15 cellular contexts compared by ENCODE assay signal in genomic region chr1:21263653-21264225, GRCh38. TPM values are rescaled to one million over a fixed set of nuclear protein-coding genes. Genes with fewer than 3 reads are reported as not detected.
DNase-seq lines count a peak whose midpoint lies in the region; ATAC-seq and TF ChIP-seq lines count a peak whose summit lies in the region.
"Had no signal": no experiment of that assay in that cellular context is flagged by ENCODE, and none has a peak within 500 bp of the region (broad histone marks: within the 10 kb centered on the region; RNA-seq: fewer than 3 reads in every experiment).

No MANE protein-coding gene starts in this region.

- no peaks in the 10 kb centered on the region for H3K9me3 ChIP-seq in breast epithelium
- no peaks in the 10 kb centered on the region for H3K9me3 ChIP-seq in mucosa of stomach (ENCODE audit: control insufficient read depth, low read length)
- no peaks in the 10 kb centered on the region for H3K9me3 ChIP-seq in tibial nerve
- H3K9me3 ChIP-seq: mucosa of descending colon, SJCRH30 had no signal

- WGBS in tibial nerve, 2 donors, result 88 to 91% methylated on average over 11 of the region's 11 CpGs

- no peaks in the 10 kb centered on the region for H3K27me3 Mint-ChIP-seq in MCF 10A (ENCODE audit: insufficient read depth, unreplicated experiment)
- H3K27me3 Mint-ChIP-seq: progenitor cell of endocrine pancreas had no signal

- peaks cover 16% of the 10 kb centered on the region for H3K36me3 Mint-ChIP-seq in MCF 10A (ENCODE audit: insufficient read depth, unreplicated experiment)
- H3K36me3 Mint-ChIP-seq in stimulated activated effector memory CD8-positive, alpha-beta T cell treated with anti-CD3 and anti-CD28 coated beads, Interleukin-12 subunit alpha, Interleukin-12 subunit beta, amount 100 ng/mL, for 72 hours, result peaks cover 68% of the 10 kb centered on the region

- in situ Hi-C loops in brain microvascular endothelial cell (cut with HindIII; ENCODE audit: low pct_ligation_motif_present, low sequenced_read_pairs), result loop anchor here (5.0 kb wide), 1 partner anchor 74 kb away; no protein-coding TSS in a partner anchor

- H3K27ac ChIP-seq in breast epithelium (peak overlapping the region; percentile 50 to 86), brain microvascular endothelial cell (peak overlapping the region; percentile 97), tibial nerve (peak overlapping the region; percentile 62 to 96 (median 84))

- no peak for TF ChIP-seq CTCF in breast epithelium (IDR thresholded peaks at IDR 0.05)
- no peak for TF ChIP-seq CTCF in MCF 10A (IDR thresholded peaks at IDR 0.05; ENCODE audit: unreplicated experiment)
- TF ChIP-seq CTCF in brain microvascular endothelial cell (IDR thresholded peaks at IDR 0.05; ENCODE audit: low read depth, low read length, missing control alignments), result no peak
- no peak for TF ChIP-seq CTCF in tibial nerve (IDR thresholded peaks at IDR 0.05)

- ATAC-seq in HG03378 (IDR thresholded peaks at IDR 0.05; ENCODE audit: unreplicated experiment) (no peak), GM21367 (IDR thresholded peaks at IDR 0.05; ENCODE audit: unreplicated experiment) (no peak)
- no peak for ATAC-seq in stimulated activated effector memory CD8-positive, alpha-beta T cell treated with anti-CD3 and anti-CD28 coated beads, Interleukin-12 subunit alpha, Interleukin-12 subunit beta, amount 100 ng/mL, for 72 hours

- no peak for TF ChIP-seq EP300 in tibial nerve (IDR thresholded peaks at IDR 0.05)

- no TSS peak for BruUV-seq in MCF 10A (replicated peaks; lab: Mats Ljungman, UMichigan)

- intact Hi-C loops in breast epithelium (cut with DNase I; ENCODE audit: low total_unique reads) (no loop called here), MCF 10A (cut with micrococcal nuclease) (no loop called here)

- H3K36me3 ChIP-seq in breast epithelium, result no peaks in the 10 kb centered on the region
- peaks cover 29% of the 10 kb centered on the region for H3K36me3 ChIP-seq in brain microvascular endothelial cell (replicated peaks)
- peaks cover 3% of the 10 kb centered on the region for H3K36me3 ChIP-seq in mucosa of stomach (ENCODE audit: control insufficient read depth, insufficient read depth, low read length)
- peaks cover 0 to 44% (median 5%) of the 10 kb centered on the region in 3 donors for H3K36me3 ChIP-seq in tibial nerve

- H3K27me3 ChIP-seq in breast epithelium (no peaks in the 10 kb centered on the region), brain microvascular endothelial cell (replicated peaks) (no peaks in the 10 kb centered on the region), mucosa of stomach (ENCODE audit: control insufficient read depth, insufficient read depth, low read length) (no peaks in the 10 kb centered on the region), tibial nerve (no peaks in the 10 kb centered on the region)
- H3K27me3 ChIP-seq: SJCRH30 had no signal

- no peaks in the 10 kb centered on the region for H3K9me3 Mint-ChIP-seq in MCF 10A (ENCODE audit: unreplicated experiment)
- H3K9me3 Mint-ChIP-seq in stimulated activated effector memory CD8-positive, alpha-beta T cell treated with anti-CD3 and anti-CD28 coated beads, Interleukin-12 subunit alpha, Interleukin-12 subunit beta, amount 100 ng/mL, for 72 hours, result no peaks in the 10 kb centered on the region

- H3K4me1 ChIP-seq in breast epithelium (peaks cover 21 to 26% of the 10 kb centered on the region in 2 donors), mucosa of stomach (ENCODE audit: control insufficient read depth, insufficient read depth, low read length) (peaks cover 25% of the 10 kb centered on the region), tibial nerve (peaks cover 0 to 89% (median 41%) of the 10 kb centered on the region in 4 donors)

- no peak for DNase-seq in breast epithelium (ENCODE audit: low spot score in 2 of 2)
- no peak for DNase-seq in MCF 10A (ENCODE audit: unreplicated experiment)
- DNase-seq in brain microvascular endothelial cell, result no peak
- DNase-seq in tibial nerve (ENCODE audit: low spot score in 2 of 2), result no peak
- DNase-seq in stimulated activated effector memory CD8-positive, alpha-beta T cell treated with anti-CD3 and anti-CD28 coated beads, Interleukin-12 subunit alpha, Interleukin-12 subunit beta, amount 100 ng/mL, for 72 hours (ENCODE audit: low spot score in 2 of 2), result no peak
- DNase-seq: activated CD4-positive, alpha-beta T cell treated with anti-CD3 and anti-CD28 coated beads, Interleukin-2, amount 50 U/mL, for 1 hour; Calu3; mucosa of descending colon; NCI-H2107; NK-92 treated with Interleukin-12 subunit alpha and Interleukin-12 subunit beta, amount 100 ng/mL, for 24 hours; SJCRH30 had no signal

- peak overlapping the region; percentile 3 for H3K9ac ChIP-seq in mucosa of stomach (ENCODE audit: low read length)

- no peak overlapping the region for H3K4me3 Mint-ChIP-seq in MCF 10A (ENCODE audit: unreplicated experiment)
- no peak overlapping the region for H3K4me3 Mint-ChIP-seq in stimulated activated effector memory CD8-positive, alpha-beta T cell treated with anti-CD3 and anti-CD28 coated beads, Interleukin-12 subunit alpha, Interleukin-12 subunit beta, amount 100 ng/mL, for 72 hours

- CTCF ChIA-PET in MCF 10A (lab: Yijun Ruan, JAX), result no interaction called here

- POLR2A ChIA-PET in MCF 10A (lab: Yijun Ruan, JAX), result no interaction called here

- peaks cover 24% of the 10 kb centered on the region for H3K4me1 Mint-ChIP-seq in MCF 10A (ENCODE audit: insufficient read depth, unreplicated experiment)
- H3K4me1 Mint-ChIP-seq in stimulated activated effector memory CD8-positive, alpha-beta T cell treated with anti-CD3 and anti-CD28 coated beads, Interleukin-12 subunit alpha, Interleukin-12 subunit beta, amount 100 ng/mL, for 72 hours, result peaks cover 56% of the 10 kb centered on the region

- H3K27ac Mint-ChIP-seq in MCF 10A (ENCODE audit: low read depth, unreplicated experiment), result no peak overlapping the region
- no peak overlapping the region for H3K27ac Mint-ChIP-seq in stimulated activated effector memory CD8-positive, alpha-beta T cell treated with anti-CD3 and anti-CD28 coated beads, Interleukin-12 subunit alpha, Interleukin-12 subunit beta, amount 100 ng/mL, for 72 hours

- H3K4me3 ChIP-seq in breast epithelium (no peak overlapping the region), brain microvascular endothelial cell (ENCODE audit: low read depth, low read length) (no peak overlapping the region), mucosa of stomach (ENCODE audit: low read length) (no peak overlapping the region), tibial nerve (no peak overlapping the region)
- H3K4me3 ChIP-seq: mucosa of descending colon, SJCRH30 had no signal

- no peak for TF ChIP-seq POLR2A in breast epithelium (IDR thresholded peaks at IDR 0.05)
- no peak for TF ChIP-seq POLR2A in tibial nerve (IDR thresholded peaks at IDR 0.05)

RNA-seq across cellular contexts. Expression of gene ECE1, which starts 26.5 kb away (rescaled TPM):
- total RNA-seq in breast epithelium (100 to 1,000 TPM in 2 of 3 donors, 10 to 100 TPM in 1; 62.6 to 121 (median 112) TPM), MCF 10A (2022) (40.0 and 46.8 TPM in 2 replicates), tibial nerve (100 to 1,000 TPM in 2 of 4 donors, 10 to 100 TPM in 2; 84.1 to 128 (median 110) TPM)
